ENCODE assay signal across 8 cellular contexts in genomic region chr1:152111515-152111968, GRCh38. TPM values are rescaled to one million over a fixed set of nuclear protein-coding genes. Genes with fewer than 3 reads are reported as not detected.
DNase-seq lines count a peak whose midpoint lies in the region; ATAC-seq and TF ChIP-seq lines count a peak whose summit lies in the region.
"Had no signal": no experiment of that assay in that cellular context is flagged by ENCODE, and none has a peak within 500 bp of the region (broad histone marks: within the 10 kb centered on the region; RNA-seq: fewer than 3 reads in every experiment).

No MANE protein-coding gene starts in this region.

- H3K27ac ChIP-seq in liver (ENCODE audit: low read depth in 1 of 2, low read length in 2 of 2) (no peak overlapping the region), upper lobe of left lung (no peak overlapping the region)

- TF ChIP-seq CTCF in GM12865 (IDR thresholded peaks at IDR 0.05; ENCODE audit: insufficient read depth, low read depth, low read length, missing control alignments) (no peak), astrocyte of the cerebellum (IDR thresholded peaks at IDR 0.05; ENCODE audit: low read depth, low read length, missing control alignments) (no peak), liver (IDR thresholded peaks at IDR 0.05; ENCODE audit: low read depth, low read length, missing input control) (no peak), upper lobe of left lung (IDR thresholded peaks at IDR 0.05) (no peak)

- ATAC-seq in upper lobe of left lung (ENCODE audit: low FRiP score in 2 of 2) (peak in 1 of 2 donors; percentile 4), HG03521 (IDR thresholded peaks at IDR 0.05; ENCODE audit: unreplicated experiment) (no peak)

- in situ Hi-C loops in astrocyte of the cerebellum (cut with HindIII; ENCODE audit: low sequenced_read_pairs), result loop anchor here (5.0 kb wide), 1 partner anchor 61 kb away; no protein-coding TSS in a partner anchor

- TF ChIP-seq EP300 in upper lobe of left lung (IDR thresholded peaks at IDR 0.05), result no peak

- no peak for TF ChIP-seq POLR2A in upper lobe of left lung (IDR thresholded peaks at IDR 0.05)

- peaks cover 0 to 27% (median 16%) of the 10 kb centered on the region in 4 donors for H3K27me3 ChIP-seq in liver (ENCODE audit: control insufficient read depth in 4 of 4, insufficient read depth in 4 of 4, low read length in 3 of 4)
- H3K27me3 ChIP-seq in upper lobe of left lung, result peaks cover 0 to 64% (median 32%) of the 10 kb centered on the region in 4 donors

- DNase-seq in GM12865 (ENCODE audit: low read depth), result peak; percentile 67
- DNase-seq in NCI-H2171 (lab: John Stamatoyannopoulos, UW), result peak; percentile 61
- no peak for DNase-seq in astrocyte of the cerebellum (ENCODE audit: low read depth)
- peak in 1 of 2 donors; percentile 77 for DNase-seq in upper lobe of left lung
- DNase-seq in H4 (ENCODE audit: low spot score), result no peak

- H3K36me3 ChIP-seq in liver (ENCODE audit: control insufficient read depth in 4 of 4, insufficient read depth in 3 of 4, low read depth in 1 of 4, low read length in 3 of 4) (no peaks in the 10 kb centered on the region), upper lobe of left lung (no peaks in the 10 kb centered on the region)

- no peak for TF ChIP-seq RAD21 in liver (IDR thresholded peaks at IDR 0.05)

- H3K4me1 ChIP-seq in liver (ENCODE audit: control insufficient read depth in 4 of 4, insufficient read depth in 4 of 4, low read length in 3 of 4), result peaks cover 4 to 49% (median 37%) of the 10 kb centered on the region in 4 donors
- peaks cover 36 to 52% (median 45%) of the 10 kb centered on the region in 4 donors for H3K4me1 ChIP-seq in upper lobe of left lung

- H3K9ac ChIP-seq in liver (ENCODE audit: low read depth in 1 of 2, low read length in 2 of 2), result no peak overlapping the region

- 1% methylated on average over 44 of the region's 44 CpGs for WGBS in liver
- WGBS in upper lobe of left lung, 2 donors, result 2 to 4% methylated on average over 42 to 44 of the region's 44 CpGs

- H3K4me3 ChIP-seq in GM12865 (ENCODE audit: low read depth, low read length) (peak overlapping the region; percentile 50), astrocyte of the cerebellum (ENCODE audit: low read depth, low read length) (peak overlapping the region; percentile 39), liver (ENCODE audit: low read depth in 1 of 3, low read length in 3 of 3) (peak overlapping the region in 2 of 3 donors; percentile 5 to 37), upper lobe of left lung (peak overlapping the region in 3 of 4 donors; percentile 37 to 51 (median 46))

- no peaks in the 10 kb centered on the region for H3K9me3 ChIP-seq in liver (ENCODE audit: control insufficient read depth in 4 of 4, low read length in 3 of 4)
- peaks cover 3 to 18% (median 13%) of the 10 kb centered on the region in 4 donors for H3K9me3 ChIP-seq in upper lobe of left lung

TF ChIP-seq in liver, 16 proteins besides CTCF, POLR2A, EP300 and RAD21:
- TF ChIP-seq FOXA1 (IDR thresholded peaks at IDR 0.05) (no peak), TAF1 (conservative IDR thresholded peaks at IDR 0.05) (no peak), ATF3 (IDR thresholded peaks at IDR 0.05) (no peak), SP1 (IDR thresholded peaks at IDR 0.05) (no peak), RXRA (IDR thresholded peaks at IDR 0.05) (no peak), FOXA2 (IDR thresholded peaks at IDR 0.05) (no peak), GABPA (IDR thresholded peaks at IDR 0.05 in 1 of 2, conservative IDR thresholded peaks at IDR 0.05 in 1 of 2) (no peak), EGR1 (IDR thresholded peaks at IDR 0.05; ENCODE audit: low read depth in 2 of 2) (no peak), MAX (IDR thresholded peaks at IDR 0.05) (no peak), HNF4G (IDR thresholded peaks at IDR 0.05) (no peak), NR2F2 (IDR thresholded peaks at IDR 0.05) (no peak), REST (IDR thresholded peaks at IDR 0.05) (no peak), ZBTB33 (IDR thresholded peaks at IDR 0.05) (no peak)

RNA-seq across cellular contexts. Expression of gene TCHH, which starts 3.7 kb away (rescaled TPM):
- total RNA-seq in liver (under 1 TPM; 0.05 to 0.33 TPM), upper lobe of left lung (1 to 10 TPM in 1 of 6 donors, under 1 TPM in 3, not detected in 2; 0.15 to 1.0 (median 0.24) TPM)
- polyA plus RNA-seq in liver, result under 1 TPM; 0.07 to 0.09 TPM
- not detected in 2 replicates for total RNA-seq in H4 (2014; rRNA removed; shearing (Covaris generic))

RNA-seq across cellular contexts. Expression of gene TCHHL1, which starts 22.7 kb away (rescaled TPM):
- total RNA-seq in liver (not detected), upper lobe of left lung (not detected)
- polyA plus RNA-seq in liver, result not detected
- total RNA-seq in H4 (2014; rRNA removed; shearing (Covaris generic)), result not detected in 2 replicates
- total RNA-seq: renal cortical epithelial cell had no signal

RNA-seq across cellular contexts. Expression of gene RPTN, which starts 47.5 kb away (rescaled TPM):
- total RNA-seq in liver, result not detected
- polyA plus RNA-seq in liver, result not detected
- total RNA-seq in upper lobe of left lung, result not detected
- not detected in 2 replicates for total RNA-seq in H4 (2014; rRNA removed; shearing (Covaris generic))

Comparison
In these comparisons a context has a peak if more than half of its experiments do, and no peak if none do; other contexts are left out.
1. DNase-seq: peak in GM12865 (single experiment) and NCI-H2171 (single experiment); none in astrocyte of the cerebellum (single experiment) and H4 (single experiment).
2. Peak in every context shown above with its lines, with median percentiles within 50 percentile points of each other: H3K4me3 ChIP-seq.